Comparison of ENCODE assay signal across 9 cellular contexts in genomic region chr20:64084209-64085152, GRCh38. TPM values are rescaled to one million over a fixed set of nuclear protein-coding genes. Genes with fewer than 3 reads are reported as not detected.
DNase-seq lines count a peak whose midpoint lies in the region; ATAC-seq lines count a peak whose summit lies in the region.
"Had no signal": no experiment of that assay in that cellular context is flagged by ENCODE, and none has a peak within 500 bp of the region (broad histone marks: within the 10 kb centered on the region; RNA-seq: fewer than 3 reads in every experiment).

LKAAEAR1 (minus strand) TSS chr20:64084398; CDS start chr20:64084219, 179 bp downstream.

- no peaks in the 10 kb centered on the region for H3K36me3 Mint-ChIP-seq in activated T-cell treated with anti-CD3 and anti-CD28 coated beads, Interleukin-2, amount 50 U/mL, for 24 hours (ENCODE audit: low read depth)
- H3K36me3 Mint-ChIP-seq in activated CD8-positive, alpha-beta T cell treated with anti-CD3 and anti-CD28 coated beads, Interleukin-2, amount 10 ng/mL, durations not matched to agents 7 days and 5 days (ENCODE audit: low read depth) = no peaks in the 10 kb centered on the region

- H3K4me3 ChIP-seq in thymus (ENCODE audit: low read length) = peak within 1 kb of the TSS; percentile 60

- peaks cover 28% of the 10 kb centered on the region for H3K4me1 Mint-ChIP-seq in activated T-cell treated with anti-CD3 and anti-CD28 coated beads, Interleukin-2, amount 50 U/mL, for 24 hours (ENCODE audit: low read depth)
- H3K4me1 Mint-ChIP-seq in activated CD8-positive, alpha-beta T cell treated with anti-CD3 and anti-CD28 coated beads, Interleukin-2, amount 10 ng/mL, durations not matched to agents 7 days and 5 days (ENCODE audit: low read depth) = peaks cover 35% of the 10 kb centered on the region

- WGBS in thymus = 16% methylated on average over 52 of the region's 52 CpGs

- H3K27me3 ChIP-seq in thymus (ENCODE audit: control insufficient read depth, insufficient read depth) = peaks cover 36% of the 10 kb centered on the region

- no peak for DNase-seq in activated T-cell treated with anti-CD3 and anti-CD28 coated beads, Interleukin-2, amount 50 U/mL, for 24 hours
- DNase-seq in activated T-cell treated with anti-CD3 and anti-CD28 coated beads, Interleukin-2, amount 50 U/mL, for 1 hour = no peak
- DNase-seq in activated CD8-positive, alpha-beta T cell treated with anti-CD3 and anti-CD28 coated beads, Interleukin-2, amount 10 ng/mL, durations not matched to agents 7 days and 5 days = no peak
- peak; percentile 71 for DNase-seq in iPS-NIHi11 (ENCODE audit: low spot score)
- DNase-seq in activated gamma-delta T cell treated with Interleukin-2 at 50 U/mL for 16 hours = no peak

- peaks cover 3% of the 10 kb centered on the region for H3K9me3 ChIP-seq in thymus (ENCODE audit: control insufficient read depth)

- ATAC-seq in activated CD8-positive, alpha-beta T cell treated with anti-CD3 and anti-CD28 coated beads, Interleukin-2, amount 10 ng/mL, durations not matched to agents 7 days and 5 days = no peak
- no peak for ATAC-seq in GM21717 (IDR thresholded peaks at IDR 0.05; ENCODE audit: unreplicated experiment)
- no peak for ATAC-seq in HG02870 (IDR thresholded peaks at IDR 0.05; ENCODE audit: unreplicated experiment)

- no peak within 1 kb of the TSS for H3K27ac ChIP-seq in thymus (ENCODE audit: low read depth)

- no peaks in the 10 kb centered on the region for H3K9me3 Mint-ChIP-seq in activated T-cell treated with anti-CD3 and anti-CD28 coated beads, Interleukin-2, amount 50 U/mL, for 24 hours
- H3K9me3 Mint-ChIP-seq in activated CD8-positive, alpha-beta T cell treated with anti-CD3 and anti-CD28 coated beads, Interleukin-2, amount 10 ng/mL, durations not matched to agents 7 days and 5 days (ENCODE audit: insufficient read depth) = no peaks in the 10 kb centered on the region

- no peaks in the 10 kb centered on the region for H3K36me3 ChIP-seq in thymus (ENCODE audit: control insufficient read depth, insufficient read depth)

- H3K4me1 ChIP-seq in thymus (ENCODE audit: control insufficient read depth, insufficient read depth, low read length) = peaks cover 16% of the 10 kb centered on the region

- CTCF ChIA-PET in activated CD8-positive, alpha-beta T cell treated with anti-CD3 and anti-CD28 coated beads, Interleukin-2, amount 10 ng/mL, durations not matched to agents 7 days and 5 days (lab: Charles Lee) = interaction anchor here (0.6 to 3.1 kb wide), 18 partner anchors 12 to 172 kb away, joined by 3 to 48 read pairs (median 4); partner anchors contain the start of gene SAMD10

- H3K4me3 Mint-ChIP-seq in activated T-cell treated with anti-CD3 and anti-CD28 coated beads, Interleukin-2, amount 50 U/mL, for 24 hours = peak within 1 kb of the TSS; percentile 75
- peak within 1 kb of the TSS; percentile 71 for H3K4me3 Mint-ChIP-seq in activated CD8-positive, alpha-beta T cell treated with anti-CD3 and anti-CD28 coated beads, Interleukin-2, amount 10 ng/mL, durations not matched to agents 7 days and 5 days

- peaks cover 18% of the 10 kb centered on the region for H3K27me3 Mint-ChIP-seq in activated T-cell treated with anti-CD3 and anti-CD28 coated beads, Interleukin-2, amount 50 U/mL, for 24 hours
- H3K27me3 Mint-ChIP-seq in activated CD8-positive, alpha-beta T cell treated with anti-CD3 and anti-CD28 coated beads, Interleukin-2, amount 10 ng/mL, durations not matched to agents 7 days and 5 days (ENCODE audit: low read depth) = peaks cover 24% of the 10 kb centered on the region

- H3K27ac Mint-ChIP-seq in activated T-cell treated with anti-CD3 and anti-CD28 coated beads, Interleukin-2, amount 50 U/mL, for 24 hours = no peak within 1 kb of the TSS
- no peak within 1 kb of the TSS for H3K27ac Mint-ChIP-seq in activated CD8-positive, alpha-beta T cell treated with anti-CD3 and anti-CD28 coated beads, Interleukin-2, amount 10 ng/mL, durations not matched to agents 7 days and 5 days

- POLR2A ChIA-PET in activated CD8-positive, alpha-beta T cell treated with anti-CD3 and anti-CD28 coated beads, Interleukin-2, amount 10 ng/mL, durations not matched to agents 7 days and 5 days (lab: Charles Lee) = no interaction called here

RNA-seq across cellular contexts. Expression of gene LKAAEAR1, which starts in this region (rescaled TPM):
- under 1 TPM; 0.34 to 0.61 TPM for total RNA-seq in activated CD8-positive, alpha-beta T cell treated with anti-CD3 and anti-CD28 coated beads, Interleukin-2, amount 10 ng/mL, durations not matched to agents 7 days and 5 days
- 0.14 TPM for polyA plus RNA-seq in thymus
- total RNA-seq: renal cortical epithelial cell had no signal
